Comparison of ENCODE assay signal across 8 cellular contexts in the genomic region with DNA sequence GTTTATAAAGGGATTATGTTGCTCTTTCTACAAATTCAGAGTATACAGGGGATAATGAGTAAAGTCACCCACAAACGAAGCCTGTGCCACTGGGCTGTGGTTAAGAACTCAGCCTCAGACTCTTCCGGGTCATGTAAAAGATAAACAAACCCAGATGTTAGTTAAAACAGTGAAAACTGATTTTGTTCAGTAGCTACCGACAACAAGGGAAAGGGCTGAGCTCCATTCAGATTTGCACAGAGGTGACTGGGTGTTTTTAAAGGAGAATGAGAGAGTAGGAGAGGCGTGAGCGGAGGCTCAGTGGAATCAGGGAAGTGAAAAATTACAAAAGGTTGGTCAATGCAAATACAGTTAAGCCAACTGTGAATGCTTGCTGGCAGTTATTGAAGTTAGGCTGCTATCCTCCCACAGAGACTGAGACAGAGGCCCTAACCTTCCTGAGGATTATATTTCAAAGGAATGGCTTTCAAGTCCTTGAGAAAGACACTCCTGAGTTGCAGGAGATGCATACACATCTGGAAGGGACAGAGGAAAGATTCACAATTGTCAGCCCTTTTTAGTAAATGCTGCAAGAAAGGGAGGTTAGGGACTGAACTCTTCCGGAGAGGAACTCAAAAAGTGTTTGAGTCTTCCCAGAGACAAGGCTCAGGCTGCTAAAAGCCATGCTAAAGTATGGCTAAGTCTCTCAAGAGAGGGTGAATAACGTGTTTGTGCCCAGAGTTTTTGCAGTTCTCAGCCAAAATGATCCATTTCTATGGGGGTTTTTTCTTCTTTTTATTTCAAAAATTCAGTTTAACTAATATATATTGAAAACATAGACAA. TPM values are rescaled to one million over a fixed set of nuclear protein-coding genes. Genes with fewer than 3 reads are reported as not detected.
DNase-seq lines count a peak whose midpoint lies in the region; ATAC-seq and TF ChIP-seq lines count a peak whose summit lies in the region.

No MANE protein-coding gene starts in this region.

- H3K9me3 ChIP-seq in mesodermal cell (ENCODE audit: control insufficient read depth, low read length), result no peaks in the 10 kb centered on the region

- peak overlapping the region; percentile 78 to 80 for H3K27ac Mint-ChIP-seq in T-cell
- no peak overlapping the region for H3K27ac Mint-ChIP-seq in activated T-helper 2 cell treated with anti-CD3 and anti-CD28 coated beads, Interferon-gamma antibody, Interleukin-2, Interleukin-4, amounts not matched to agents 10 μg/mL and 5 μg/mL and 100 μg/mL, durations not matched to agents 14 hours and 24 hours and 36 hours

- peaks cover 0 to 2% of the 10 kb centered on the region in 2 donors for H3K27me3 Mint-ChIP-seq in T-cell
- peaks cover 3% of the 10 kb centered on the region for H3K27me3 Mint-ChIP-seq in activated T-helper 2 cell treated with anti-CD3 and anti-CD28 coated beads, Interferon-gamma antibody, Interleukin-2, Interleukin-4, amounts not matched to agents 10 μg/mL and 5 μg/mL and 100 μg/mL, durations not matched to agents 14 hours and 24 hours and 36 hours (ENCODE audit: low read depth)

- H3K36me3 Mint-ChIP-seq in T-cell, result no peaks in the 10 kb centered on the region
- no peaks in the 10 kb centered on the region for H3K36me3 Mint-ChIP-seq in activated T-helper 2 cell treated with anti-CD3 and anti-CD28 coated beads, Interferon-gamma antibody, Interleukin-2, Interleukin-4, amounts not matched to agents 10 μg/mL and 5 μg/mL and 100 μg/mL, durations not matched to agents 14 hours and 24 hours and 36 hours (ENCODE audit: low read depth)

- DNase-seq in GM10248 (ENCODE audit: extremely low spot score) (peak; percentile 56), T-cell (no peak), pons (ENCODE audit: low spot score) (no peak)
- DNase-seq in stimulated activated CD4-positive, alpha-beta T cell treated with anti-CD3 and anti-CD28 coated beads, Interleukin-2, amount 100 ng/mL, for 24 hours, result no peak
- DNase-seq in activated T-helper 2 cell treated with anti-CD3 and anti-CD28 coated beads, Interferon-gamma antibody, Interleukin-2, Interleukin-4, amounts not matched to agents 10 μg/mL and 5 μg/mL and 100 μg/mL, durations not matched to agents 14 hours and 24 hours and 36 hours (ENCODE audit: low spot score), result no peak

- H3K36me3 ChIP-seq in mesodermal cell (ENCODE audit: control insufficient read depth, insufficient read depth, low read length), result no peaks in the 10 kb centered on the region

- CTCF ChIA-PET in GM10248 (lab: Yijun Ruan, JAX), result no interaction called here
- CTCF ChIA-PET in T-cell (lab: Charles Lee), result no interaction called here

- peak; percentile 95 for ATAC-seq in GM21423 (IDR thresholded peaks at IDR 0.05; ENCODE audit: unreplicated experiment)
- peak; percentile 95 for ATAC-seq in HG03521 (IDR thresholded peaks at IDR 0.05; ENCODE audit: unreplicated experiment)
- ATAC-seq in T-cell (replicated peaks in 1 of 4), result peak in 3 of 4 experiments; percentile 56 to 81 (median 58)

- POLR2A ChIA-PET in GM10248 (lab: Yijun Ruan, JAX), result no interaction called here
- POLR2A ChIA-PET in T-cell (lab: Charles Lee), result no interaction called here

- intact Hi-C loops in activated T-helper 2 cell treated with anti-CD3 and anti-CD28 coated beads, Interferon-gamma antibody, Interleukin-2, Interleukin-4, amounts not matched to agents 10 μg/mL and 5 μg/mL and 100 μg/mL, durations not matched to agents 14 hours and 24 hours and 36 hours (cut with micrococcal nuclease), result no loop called here

- WGBS in mesodermal cell (ENCODE audit: insufficient coverage in 2 of 2), 2 experiments, result 57% methylated on average over 5 to 6 of the region's 7 CpGs

- H3K4me1 ChIP-seq in mesodermal cell (ENCODE audit: control insufficient read depth, insufficient read depth, low read length, poor library complexity, severe bottlenecking), result no peaks in the 10 kb centered on the region

- no peak for TF ChIP-seq CTCF in GM10248 (IDR thresholded peaks at IDR 0.05; ENCODE audit: control extremely low read depth, extremely low read depth, low read depth, missing control alignments)

- no peak overlapping the region for H3K4me3 ChIP-seq in mesodermal cell (ENCODE audit: extremely low read depth, insufficient read depth, low read length, poor library complexity, severe bottlenecking)

- peak overlapping the region in 1 of 3 donors; percentile 28 for H3K4me3 Mint-ChIP-seq in T-cell
- no peak overlapping the region for H3K4me3 Mint-ChIP-seq in activated T-helper 2 cell treated with anti-CD3 and anti-CD28 coated beads, Interferon-gamma antibody, Interleukin-2, Interleukin-4, amounts not matched to agents 10 μg/mL and 5 μg/mL and 100 μg/mL, durations not matched to agents 14 hours and 24 hours and 36 hours (ENCODE audit: low read depth)

- H3K9me3 Mint-ChIP-seq in T-cell, result peaks cover 0 to 3% (median 0%) of the 10 kb centered on the region in 3 donors
- H3K9me3 Mint-ChIP-seq in activated T-helper 2 cell treated with anti-CD3 and anti-CD28 coated beads, Interferon-gamma antibody, Interleukin-2, Interleukin-4, amounts not matched to agents 10 μg/mL and 5 μg/mL and 100 μg/mL, durations not matched to agents 14 hours and 24 hours and 36 hours, result no peaks in the 10 kb centered on the region

- H3K4me1 Mint-ChIP-seq in T-cell, result peaks cover 10 to 18% (median 11%) of the 10 kb centered on the region in 3 donors
- peaks cover 7% of the 10 kb centered on the region for H3K4me1 Mint-ChIP-seq in activated T-helper 2 cell treated with anti-CD3 and anti-CD28 coated beads, Interferon-gamma antibody, Interleukin-2, Interleukin-4, amounts not matched to agents 10 μg/mL and 5 μg/mL and 100 μg/mL, durations not matched to agents 14 hours and 24 hours and 36 hours (ENCODE audit: low read depth)

- H3K27ac ChIP-seq in mesodermal cell (ENCODE audit: low read depth, low read length, severe bottlenecking), result peak overlapping the region; percentile 52

RNA-seq across cellular contexts. Expression of a gene that starts 29.8 kb away (rescaled TPM):
- total RNA-seq in T-cell, result under 1 TPM in 1 of 5 donors, not detected in 4; 0.30 TPM
- 2.8 TPM for polyA plus RNA-seq in mesodermal cell (2013, experiment 1 of 2)
- 3.3 TPM for polyA plus RNA-seq in mesodermal cell (2013, experiment 2 of 2)
- 0.30 and 0.44 TPM in 2 replicates for total RNA-seq in activated T-helper 2 cell treated with anti-CD3 and anti-CD28 coated beads, Interferon-gamma antibody, Interleukin-2, Interleukin-4, amounts not matched to agents 10 μg/mL and 5 μg/mL and 100 μg/mL, durations not matched to agents 14 hours and 24 hours and 36 hours
